Comparison of ENCODE assay signal across 12 cellular contexts in the genomic region with DNA sequence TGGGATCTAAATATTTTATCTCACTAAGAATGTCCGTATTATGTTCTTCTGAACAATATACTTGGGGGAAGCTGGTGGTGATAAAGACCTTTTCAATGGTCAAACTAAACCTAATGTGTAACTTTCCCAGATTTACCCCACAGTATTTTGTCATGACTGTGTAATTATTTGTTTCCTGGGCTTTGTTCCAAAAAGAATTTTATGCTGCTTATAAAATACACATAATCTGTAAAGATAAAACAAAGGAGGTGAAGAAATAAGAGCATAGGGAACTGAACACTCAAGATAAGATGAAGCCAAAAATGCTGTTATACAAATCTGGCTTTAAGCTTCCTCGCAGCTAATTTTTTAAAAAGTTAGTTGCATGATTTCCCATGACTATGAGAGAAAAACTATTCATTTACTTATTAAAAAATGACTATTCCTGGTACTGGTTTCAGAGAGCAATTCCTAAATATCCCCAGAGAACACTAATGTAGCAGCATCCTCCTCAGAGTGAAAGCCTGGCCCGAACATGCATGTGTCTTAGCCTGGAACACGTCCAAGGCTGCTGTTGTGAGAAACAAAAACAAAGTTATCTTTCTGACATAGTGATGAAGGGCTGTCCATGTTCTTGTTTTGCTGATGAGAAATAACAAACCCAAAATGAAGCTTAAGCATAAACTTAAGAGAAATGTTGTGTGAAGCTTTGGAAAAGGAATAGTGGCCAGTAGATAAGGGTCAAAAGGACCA. TPM values are rescaled to one million over a fixed set of nuclear protein-coding genes. Genes with fewer than 3 reads are reported as not detected.
DNase-seq lines count a peak whose midpoint lies in the region; ATAC-seq and TF ChIP-seq lines count a peak whose summit lies in the region.
"Had no signal": no experiment of that assay in that cellular context is flagged by ENCODE, and none has a peak within 500 bp of the region (broad histone marks: within the 10 kb centered on the region; RNA-seq: fewer than 3 reads in every experiment).

No MANE protein-coding gene starts in this region.

- H3K9me3 ChIP-seq in IMR-90 (ENCODE audit: control insufficient read depth, insufficient read depth, low read length) (peaks cover 5% of the 10 kb centered on the region), right atrium auricular region (no peaks in the 10 kb centered on the region), stomach (peaks cover 0 to 8% (median 2%) of the 10 kb centered on the region in 4 donors)

- in situ Hi-C loops in IMR-90 (cut with MboI; ENCODE audit: low sequenced_read_pairs): no loop called here

- intact Hi-C loops in IMR-90 (cut with micrococcal nuclease): no loop called here
- intact Hi-C loops in stomach (cut with DNase I; ENCODE audit: low total_unique reads): no loop called here

- peak overlapping the region; percentile 53; the same call in 1 of the 2 replicates for H3K18ac ChIP-seq in IMR-90 (ENCODE audit: low read depth, low read length)

- peak overlapping the region; percentile 46; the same call in 1 of the 2 replicates for H3K23ac ChIP-seq in IMR-90 (ENCODE audit: low read depth, low read length)

- dilution Hi-C loops in IMR-90 (cut with HindIII; ENCODE audit: low sequenced_read_pairs, unreplicated experiment): no loop called here

- H3K4me1 ChIP-seq in IMR-90 (ENCODE audit: control insufficient read depth, insufficient read depth, low read length) (peaks cover 15% of the 10 kb centered on the region), right atrium auricular region (peaks cover 0 to 34% of the 10 kb centered on the region in 2 donors), stomach (peaks cover 23 to 43% (median 34%) of the 10 kb centered on the region in 4 donors)

- H2BK15ac ChIP-seq in IMR-90 (ENCODE audit: low read depth, low read length): peak overlapping the region; percentile 10; the same call in 1 of the 3 replicates

- no peak for TF ChIP-seq EP300 in stomach (IDR thresholded peaks at IDR 0.05)

- no CpG with 5 or more reads among the region's 4 CpGs for WGBS in IMR-90 (ENCODE audit: extremely low coverage in 2 of 2, insufficient read length in 1 of 2), 2 experiments
- WGBS in stomach, 5 donors: 11 to 20% (median 14%) methylated on average over 4 of the region's 4 CpGs

- no peak for TF ChIP-seq RAD21 in IMR-90 (IDR thresholded peaks at IDR 0.05; ENCODE audit: low read length)

- H3K4me3 Mint-ChIP-seq in brain: peak overlapping the region in 1 of 5 experiments; percentile 4
- H3K4me3 Mint-ChIP-seq in activated naive CD8-positive, alpha-beta T cell treated with anti-CD3 and anti-CD28 coated beads for 36 hours: no peak overlapping the region
- H3K4me3 Mint-ChIP-seq: activated CD4-positive, alpha-beta T cell treated with anti-CD3 and anti-CD28 coated beads, Interleukin-2, amount 10 ng/mL, durations not matched to agents 24 days and 14 days had no signal

- H3K4me1 Mint-ChIP-seq in brain: peaks cover 31% of the 10 kb centered on the region
- H3K4me1 Mint-ChIP-seq in activated naive CD8-positive, alpha-beta T cell treated with anti-CD3 and anti-CD28 coated beads for 36 hours: peaks cover 2% of the 10 kb centered on the region
- H3K4me1 Mint-ChIP-seq: activated CD4-positive, alpha-beta T cell treated with anti-CD3 and anti-CD28 coated beads, Interleukin-2, amount 10 ng/mL, durations not matched to agents 24 days and 14 days had no signal

- CTCF ChIA-PET in IMR-90 (lab: Yijun Ruan, JAX): interaction anchor here (0.5 to 1.1 kb wide), 2 partner anchors 62 to 1605 kb away, joined by 3 to 5 read pairs; no protein-coding TSS in a partner anchor

- H3K27ac Mint-ChIP-seq in brain: peak overlapping the region in 4 of 5 experiments; percentile 3 to 85 (median 56)
- no peak overlapping the region for H3K27ac Mint-ChIP-seq in activated naive CD8-positive, alpha-beta T cell treated with anti-CD3 and anti-CD28 coated beads for 36 hours
- H3K27ac Mint-ChIP-seq: activated CD4-positive, alpha-beta T cell treated with anti-CD3 and anti-CD28 coated beads, Interleukin-2, amount 10 ng/mL, durations not matched to agents 24 days and 14 days had no signal

- no peak overlapping the region for H3K9ac ChIP-seq in IMR-90 (ENCODE audit: low read depth, low read length)

- TF ChIP-seq POLR2A in IMR-90 (IDR thresholded peaks at IDR 0.05; ENCODE audit: low read depth, low read length) (no peak), stomach (IDR thresholded peaks at IDR 0.05) (no peak)

- POLR2A ChIA-PET in IMR-90 (lab: Charles Lee; ENCODE audit: unreplicated experiment): no interaction called here

- peaks cover 13% of the 10 kb centered on the region; the same call in 1 of the 2 replicates for H4K20me1 ChIP-seq in IMR-90 (ENCODE audit: insufficient read depth, low read length)

- peak overlapping the region; percentile 35; the same call in 1 of the 2 replicates for H3K27ac ChIP-seq in IMR-90 (ENCODE audit: insufficient read depth, low read length)
- peak overlapping the region; percentile 17 to 55 for H3K27ac ChIP-seq in right atrium auricular region
- H3K27ac ChIP-seq in stomach: peak overlapping the region in 3 of 5 donors; percentile 50 to 76 (median 71)

- peaks cover 5% of the 10 kb centered on the region for H3K9me1 ChIP-seq in IMR-90 (ENCODE audit: insufficient read depth, low read length)

- no peak overlapping the region; the same call in 1 of the 2 replicates for H3K14ac ChIP-seq in IMR-90 (replicated peaks; ENCODE audit: low read depth, low read length)

- TF ChIP-seq CTCF in IMR-90 (conservative IDR thresholded peaks at IDR 0.05; ENCODE audit: low read depth, low read length): no peak
- TF ChIP-seq CTCF in brain (conservative IDR thresholded peaks at IDR 0.05): no peak
- TF ChIP-seq CTCF in right atrium auricular region (IDR thresholded peaks at IDR 0.05): no peak
- TF ChIP-seq CTCF in stomach (IDR thresholded peaks at IDR 0.05): no peak

- peak; percentile 65 for DNase-seq in IMR-90
- no peak for DNase-seq in right atrium auricular region (ENCODE audit: low spot score)
- DNase-seq in stomach: no peak
- DNase-seq in NCI-H2227 (lab: John Stamatoyannopoulos, UW; ENCODE audit: unreplicated experiment): no peak
- DNase-seq in activated naive CD8-positive, alpha-beta T cell treated with anti-CD3 and anti-CD28 coated beads for 36 hours: no peak
- no peak for DNase-seq in H4 (ENCODE audit: low spot score)
- DNase-seq: activated CD4-positive, alpha-beta T cell treated with anti-CD3 and anti-CD28 coated beads, Interleukin-2, amount 10 ng/mL, durations not matched to agents 24 days and 14 days; effector CD8-positive, alpha-beta T cell; occipital lobe; stimulated activated CD4-positive, alpha-beta T cell treated with anti-CD3 and anti-CD28 coated beads, Interleukin-4, amount 100 ng/mL, for 1 hour; substantia nigra had no signal

- H2BK120ac ChIP-seq in IMR-90 (ENCODE audit: low read depth, low read length): peak overlapping the region; percentile 51

- H2AK9ac ChIP-seq in IMR-90 (replicated peaks; ENCODE audit: low read depth, low read length, poor library complexity): no peak overlapping the region

- peaks cover 91% of the 10 kb centered on the region for H3K36me3 Mint-ChIP-seq in brain
- no peaks in the 10 kb centered on the region for H3K36me3 Mint-ChIP-seq in activated naive CD8-positive, alpha-beta T cell treated with anti-CD3 and anti-CD28 coated beads for 36 hours

- peak overlapping the region; percentile 68 for H2BK20ac ChIP-seq in IMR-90 (ENCODE audit: low read depth, low read length)

- no peak overlapping the region for H4K91ac ChIP-seq in IMR-90 (ENCODE audit: insufficient read depth, low read depth, low read length)

- H3K79me1 ChIP-seq in IMR-90 (ENCODE audit: low read depth in 1 of 2, low read length in 2 of 2): peaks cover 14 to 55% of the 10 kb centered on the region in 2 experiments

- H3K56ac ChIP-seq in IMR-90 (ENCODE audit: extremely low read depth, insufficient read depth, low read length): no peak overlapping the region

- no TSS peak for BruUV-seq in IMR-90 (replicated peaks; lab: Mats Ljungman, UMichigan)

- H3K9me3 Mint-ChIP-seq in brain: peaks cover 3 to 6% (median 4%) of the 10 kb centered on the region in 5 experiments
- H3K9me3 Mint-ChIP-seq in activated naive CD8-positive, alpha-beta T cell treated with anti-CD3 and anti-CD28 coated beads for 36 hours: no peaks in the 10 kb centered on the region
- H3K9me3 Mint-ChIP-seq: activated CD4-positive, alpha-beta T cell treated with anti-CD3 and anti-CD28 coated beads, Interleukin-2, amount 10 ng/mL, durations not matched to agents 24 days and 14 days had no signal

- H3K4ac ChIP-seq in IMR-90 (ENCODE audit: low read depth, low read length): peak overlapping the region; percentile 51; the same call in 1 of the 2 replicates

- ATAC-seq in IMR-90 (ENCODE audit: low read depth): no peak

- no peak overlapping the region for H4K5ac ChIP-seq in IMR-90 (ENCODE audit: low read depth, low read length)

- peak overlapping the region in 1 of 2 experiments; percentile 26; a peak in 2 of 4 replicates for H4K8ac ChIP-seq in IMR-90 (ENCODE audit: low read depth in 2 of 2, low read length in 2 of 2)

- H2BK5ac ChIP-seq in IMR-90 (ENCODE audit: low read depth, low read length, poor library complexity, severe bottlenecking): peak overlapping the region; percentile 59

- no peak overlapping the region for H2AFZ ChIP-seq in IMR-90 (replicated peaks; ENCODE audit: low read length, poor library complexity)

- H3K27me3 Mint-ChIP-seq in brain: peaks cover 2% of the 10 kb centered on the region
- peaks cover 9% of the 10 kb centered on the region for H3K27me3 Mint-ChIP-seq in activated naive CD8-positive, alpha-beta T cell treated with anti-CD3 and anti-CD28 coated beads for 36 hours

- H3K4me3 ChIP-seq in IMR-90 (ENCODE audit: insufficient read depth, low read depth, low read length) (no peak overlapping the region), right atrium auricular region (no peak overlapping the region), stomach (no peak overlapping the region)

- H3K27me3 ChIP-seq in IMR-90 (ENCODE audit: control insufficient read depth, insufficient read depth, low read length): no peaks in the 10 kb centered on the region
- H3K27me3 ChIP-seq in right atrium auricular region: no peaks in the 10 kb centered on the region
- H3K27me3 ChIP-seq in stomach: peaks cover 0 to 33% (median 14%) of the 10 kb centered on the region in 3 donors

- peak overlapping the region; percentile 49 for H3K4me2 ChIP-seq in IMR-90 (ENCODE audit: low read depth, low read length)

- H3K36me3 ChIP-seq in IMR-90 (ENCODE audit: control insufficient read depth, insufficient read depth, low read length) (peaks cover 16% of the 10 kb centered on the region), right atrium auricular region (no peaks in the 10 kb centered on the region), stomach (no peaks in the 10 kb centered on the region)

- peak overlapping the region; percentile 69 for H2AK5ac ChIP-seq in IMR-90 (ENCODE audit: low read depth, low read length)

RNA-seq across cellular contexts. Expression of a gene that starts 33.9 kb away (rescaled TPM):
- total RNA-seq in IMR-90 (2012; rRNA removed): 30.5 and 47.8 TPM in 2 replicates
- polyA plus RNA-seq in IMR-90 (2012; rRNA removed): 36.0 and 54.4 TPM in 2 replicates
- 95.4 and 113 TPM in 2 replicates for polyA plus RNA-seq in IMR-90 (2012; cell fraction: cytosol; rRNA removed)
- 33.6 and 35.6 TPM in 2 replicates for polyA plus RNA-seq in IMR-90 (2012; cell fraction: nucleus; rRNA removed; ENCODE audit: low replicate concordance)
- 37.1 TPM for polyA plus RNA-seq in brain (ENCODE audit: insufficient read depth, low read depth, low replicate concordance)
- total RNA-seq in right atrium auricular region: 10 to 100 TPM; 82.5 to 96.5 TPM
- 10 to 100 TPM in 4 of 5 donors, 1 to 10 TPM in 1; 2.9 to 79.9 (median 68.9) TPM for total RNA-seq in stomach
- 10 to 100 TPM; 32.9 to 49.3 (median 42.8) TPM for polyA plus RNA-seq in stomach
- 100 to 1,000 TPM; 116 to 120 TPM for total RNA-seq in activated naive CD8-positive, alpha-beta T cell treated with anti-CD3 and anti-CD28 coated beads for 36 hours
- total RNA-seq in H4 (2014; rRNA removed; shearing (Covaris generic)): 158 and 178 TPM in 2 replicates
